Comparison of ENCODE assay signal across 9 cellular contexts in the genomic region with DNA sequence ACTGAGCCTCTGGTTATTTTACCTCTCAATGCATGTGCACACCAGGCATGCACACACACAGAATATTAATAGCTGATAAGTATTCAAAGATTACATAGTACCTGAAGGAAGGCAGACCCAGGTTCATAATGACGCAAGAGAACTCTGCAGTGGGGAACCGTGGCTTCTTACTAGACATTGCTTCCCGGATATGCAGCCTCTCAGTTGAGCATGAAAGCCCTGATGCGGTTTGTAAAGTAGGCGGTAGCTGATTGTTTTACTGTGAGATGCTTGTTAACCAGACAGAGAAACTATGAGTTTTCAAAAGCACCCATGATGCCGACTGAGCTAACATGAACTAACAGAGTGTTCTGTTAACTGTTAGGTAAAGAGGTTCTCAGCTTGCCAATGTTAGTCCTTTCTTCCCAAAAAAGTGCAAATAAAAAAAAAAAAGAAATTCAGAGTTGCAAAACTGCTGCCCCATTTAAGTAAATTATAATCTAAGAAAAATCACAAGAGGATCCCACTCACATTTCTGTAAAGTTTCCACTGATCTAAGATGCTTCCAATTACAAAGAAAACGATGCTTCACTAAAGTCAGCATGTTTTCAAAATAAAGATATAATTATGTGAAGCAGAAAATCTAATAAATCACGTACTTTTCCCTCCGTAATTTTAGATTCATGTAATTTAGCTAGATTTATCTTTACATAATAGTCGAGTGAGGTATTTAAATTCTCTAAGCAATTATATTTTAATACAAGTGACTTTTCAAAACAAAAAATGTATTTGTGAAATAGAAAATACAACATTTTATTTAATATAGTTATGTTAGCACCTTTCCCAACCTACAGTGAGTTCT. TPM values are rescaled to one million over a fixed set of nuclear protein-coding genes. Genes with fewer than 3 reads are reported as not detected.
DNase-seq lines count a peak whose midpoint lies in the region; ATAC-seq and TF ChIP-seq lines count a peak whose summit lies in the region.
"Had no signal": no experiment of that assay in that cellular context is flagged by ENCODE, and none has a peak within 500 bp of the region (broad histone marks: within the 10 kb centered on the region; RNA-seq: fewer than 3 reads in every experiment).

No MANE protein-coding gene starts in this region.

- H3K27ac Mint-ChIP-seq in T-cell, result no peak overlapping the region
- no peak overlapping the region for H3K27ac Mint-ChIP-seq in endodermal cell

- peak overlapping the region in 2 of 3 donors; percentile 62 to 72 for H3K4me3 Mint-ChIP-seq in T-cell
- H3K4me3 Mint-ChIP-seq in endodermal cell, result peak overlapping the region; percentile 65

- DNase-seq in T-cell (peak in 33 of 34 experiments; percentile 10 to 78 (median 49)), endodermal cell (no peak), NCI-H1417 (lab: John Stamatoyannopoulos, UW) (no peak), kidney glomerular epithelial cell (lab: John Stamatoyannopoulos, UW) (no peak), hepatic stellate cell (ENCODE audit: low spot score) (no peak)
- DNase-seq in stimulated activated CD4-positive, alpha-beta T cell treated with anti-CD3 and anti-CD28 coated beads, Interleukin-15, amount 100 ng/mL, for 24 hours, result peak; percentile 59

- no peaks in the 10 kb centered on the region for H3K9me3 ChIP-seq in endodermal cell (ENCODE audit: control insufficient read depth, low read length)

- H3K4me1 ChIP-seq in endodermal cell (ENCODE audit: control insufficient read depth, insufficient read depth, low read length), result no peaks in the 10 kb centered on the region

- peaks cover 68% of the 10 kb centered on the region for H3K27me3 ChIP-seq in endodermal cell (ENCODE audit: control insufficient read depth, insufficient read depth, low read length, poor library complexity, severe bottlenecking)

- no peaks in the 10 kb centered on the region for H3K36me3 ChIP-seq in endodermal cell (ENCODE audit: control insufficient read depth, insufficient read depth, low read length)

- no peak for TF ChIP-seq CTCF in endodermal cell (conservative IDR thresholded peaks at IDR 0.05)

- peak overlapping the region; percentile 78 for H3K4me3 ChIP-seq in endodermal cell (ENCODE audit: low read length)
- H3K4me3 ChIP-seq: K562 had no signal

- H3K9ac ChIP-seq in endodermal cell (ENCODE audit: extremely low read depth, low read length, poor library complexity, severe bottlenecking), result no peak overlapping the region

- no peak overlapping the region for H3K27ac ChIP-seq in endodermal cell (ENCODE audit: low read depth, low read length)

- peaks cover 8 to 54% of the 10 kb centered on the region in 2 donors for H3K27me3 Mint-ChIP-seq in T-cell
- H3K27me3 Mint-ChIP-seq in endodermal cell (ENCODE audit: insufficient read depth), result peaks cover 54% of the 10 kb centered on the region

- CTCF ChIA-PET in T-cell (lab: Charles Lee), result interaction anchor here in 1 of 2 donors (0.7 kb wide), 1 partner anchor 265 kb away, joined by 5 read pairs; no protein-coding TSS in a partner anchor

- H3K9me3 Mint-ChIP-seq in T-cell (no peaks in the 10 kb centered on the region), endodermal cell (no peaks in the 10 kb centered on the region)

- POLR2A ChIA-PET in T-cell (lab: Charles Lee), result interaction anchor here in 1 of 2 donors (0.6 to 0.7 kb wide), 2 partner anchors 226 to 871 kb away, joined by 3 read pairs; partner anchors contain the start of gene POLR1D

- ATAC-seq in GM19351 (IDR thresholded peaks at IDR 0.05; ENCODE audit: unreplicated experiment) (peak; percentile 70), T-cell (replicated peaks in 1 of 4) (peak; percentile 79 to 92 (median 84)), HG03045 (IDR thresholded peaks at IDR 0.05; ENCODE audit: unreplicated experiment) (no peak)
- ATAC-seq: K562 had no signal

- no peaks in the 10 kb centered on the region for H3K36me3 Mint-ChIP-seq in T-cell
- H3K36me3 Mint-ChIP-seq in endodermal cell (ENCODE audit: low read depth), result no peaks in the 10 kb centered on the region

- 28 to 33% methylated on average over 6 of the region's 10 CpGs for WGBS in endodermal cell (ENCODE audit: insufficient coverage in 1 of 2, insufficient read length in 1 of 2), 2 experiments

- peaks cover 22 to 40% (median 35%) of the 10 kb centered on the region in 3 donors for H3K4me1 Mint-ChIP-seq in T-cell
- H3K4me1 Mint-ChIP-seq in endodermal cell, result peaks cover 18% of the 10 kb centered on the region

RNA-seq across cellular contexts. Expression of gene FLT1, which starts 2.2 kb away (rescaled TPM):
- total RNA-seq in T-cell (1 to 10 TPM in 3 of 5 donors, under 1 TPM in 2; 0.56 to 2.9 (median 1.6) TPM), endodermal cell (10 to 100 TPM in 1 of 2 donors, 1 to 10 TPM in 1; 3.2 to 10.3 TPM)
- polyA plus RNA-seq in endodermal cell (2013, experiment 1 of 2), result 8.0 TPM
- polyA plus RNA-seq in endodermal cell (2013, experiment 2 of 2), result 5.1 TPM

Comparison
In these comparisons a context has a peak if more than half of its experiments do, and no peak if none do; other contexts are left out.
1. DNase-seq: peak in T-cell (33 of 34) and stimulated activated CD4-positive, alpha-beta T cell treated with anti-CD3 and anti-CD28 coated beads, Interleukin-15, amount 100 ng/mL, for 24 hours (single experiment); none in endodermal cell (single experiment), NCI-H1417 (0 of 3), kidney glomerular epithelial cell (single experiment) and hepatic stellate cell (single experiment).